Comparison of ENCODE assay signal across 13 cellular contexts in genomic region chr19:17716309-17716929, GRCh38. TPM values are rescaled to one million over a fixed set of nuclear protein-coding genes. Genes with fewer than 3 reads are reported as not detected.
DNase-seq lines count a peak whose midpoint lies in the region; ATAC-seq and TF ChIP-seq lines count a peak whose summit lies in the region.
"Had no signal": no experiment of that assay in that cellular context is flagged by ENCODE, and none has a peak within 500 bp of the region (broad histone marks: within the 10 kb centered on the region; RNA-seq: fewer than 3 reads in every experiment).

No MANE protein-coding gene starts in this region.

- intact Hi-C loops in CD14-positive monocyte (cut with micrococcal nuclease) = loop anchor here in 1 of 2 donors (2.0 to 5.0 kb wide), 2 partner anchors 30 to 61 kb away; no protein-coding TSS in a partner anchor

- no peak overlapping the region for H3K27ac Mint-ChIP-seq in nephron progenitor cell
- H3K27ac Mint-ChIP-seq in CD14-positive monocyte = peak overlapping the region in 3 of 7 donors; percentile 40 to 92 (median 71)

- ATAC-seq in DND-41 (ENCODE audit: insufficient read depth, low read depth) (no peak), GM18868 (IDR thresholded peaks at IDR 0.05; ENCODE audit: unreplicated experiment) (no peak)

- H3K4me3 ChIP-seq in DND-41 (ENCODE audit: low read depth in 1 of 2, low read length in 2 of 2) (no peak overlapping the region), HFF-Myc (replicated peaks; ENCODE audit: low read depth, low read length) (no peak overlapping the region), brain microvascular endothelial cell (ENCODE audit: low read depth, low read length) (no peak overlapping the region)
- H3K4me3 ChIP-seq: SJCRH30 had no signal

- no peak overlapping the region for H2AFZ ChIP-seq in DND-41 (ENCODE audit: low read depth, low read length)

- H3K36me3 ChIP-seq in DND-41 (ENCODE audit: insufficient read depth, low read length) = peaks cover 7% of the 10 kb centered on the region
- H3K36me3 ChIP-seq in brain microvascular endothelial cell (replicated peaks) = no peaks in the 10 kb centered on the region
- H3K36me3 ChIP-seq: SJCRH30 had no signal

- H3K4me3 Mint-ChIP-seq in nephron progenitor cell = no peak overlapping the region
- no peak overlapping the region for H3K4me3 Mint-ChIP-seq in CD14-positive monocyte

- H3K27me3 Mint-ChIP-seq in nephron progenitor cell (ENCODE audit: low read depth, poor library complexity) = peaks cover 11% of the 10 kb centered on the region
- peaks cover 0 to 4% (median 3%) of the 10 kb centered on the region in 3 donors for H3K27me3 Mint-ChIP-seq in CD14-positive monocyte (ENCODE audit: low read depth in 3 of 3)

- H3K79me2 ChIP-seq in DND-41 (ENCODE audit: insufficient read depth, low read length) = peaks cover 26% of the 10 kb centered on the region

- H3K4me1 Mint-ChIP-seq in nephron progenitor cell (peaks cover 28% of the 10 kb centered on the region), CD14-positive monocyte (peaks cover 46% of the 10 kb centered on the region)

- in situ Hi-C loops in brain microvascular endothelial cell (cut with HindIII; ENCODE audit: low pct_ligation_motif_present, low sequenced_read_pairs) = no loop called here

- H3K9me3 ChIP-seq in DND-41 (ENCODE audit: insufficient read depth, low read length, severe bottlenecking) = no peaks in the 10 kb centered on the region
- H3K9me3 ChIP-seq: SJCRH30 had no signal

- DNase-seq in DND-41 (no peak), HFF-Myc (ENCODE audit: extremely low read depth, low read depth) (no peak), brain microvascular endothelial cell (no peak), nephron progenitor cell (no peak), CD14-positive monocyte (ENCODE audit: low spot score) (no peak), NCI-H1048 (lab: John Stamatoyannopoulos, UW) (no peak), SHP77 treated with DMSO at 0.1 percent for 48 hours (lab: John Stamatoyannopoulos, UW) (no peak)
- DNase-seq: CD4-positive, CD25-positive, alpha-beta regulatory T cell; NCI-H774; SJCRH30; stimulated activated naive CD4-positive, alpha-beta T cell treated with Interleukin-2 at 50 U/mL for 16 hours had no signal

- H3K27ac ChIP-seq in DND-41 (ENCODE audit: low read length) = no peak overlapping the region
- H3K27ac ChIP-seq in brain microvascular endothelial cell = no peak overlapping the region
- H3K27ac ChIP-seq: epithelial cell of prostate, SJCRH30 had no signal

- H4K20me1 ChIP-seq in DND-41 (ENCODE audit: insufficient read depth, low read length) = peaks cover 18% of the 10 kb centered on the region

- H3K27me3 ChIP-seq in DND-41 (ENCODE audit: insufficient read depth, low read length, poor library complexity) = no peaks in the 10 kb centered on the region
- no peaks in the 10 kb centered on the region for H3K27me3 ChIP-seq in brain microvascular endothelial cell (replicated peaks)

- TF ChIP-seq CTCF in DND-41 (IDR thresholded peaks at IDR 0.05; ENCODE audit: borderline replicate concordance, extremely low read depth, low read length, poor library complexity, severe bottlenecking) = peak; percentile 18
- TF ChIP-seq CTCF in HFF-Myc (IDR thresholded peaks at IDR 0.05; ENCODE audit: low read depth, low read length, missing control alignments) = peak; percentile 31
- TF ChIP-seq CTCF in brain microvascular endothelial cell (IDR thresholded peaks at IDR 0.05; ENCODE audit: low read depth, low read length, missing control alignments) = peak; percentile 36
- peak; percentile 11 for TF ChIP-seq CTCF in nephron progenitor cell (IDR thresholded peaks at IDR 0.05)
- no peak for TF ChIP-seq CTCF in CD14-positive monocyte (IDR thresholded peaks at IDR 0.05)

- H3K9ac ChIP-seq in DND-41 (ENCODE audit: low read depth, low read length) = no peak overlapping the region

- H3K4me2 ChIP-seq in DND-41 (ENCODE audit: insufficient read depth, low read length) = no peak overlapping the region

- H3K36me3 Mint-ChIP-seq in nephron progenitor cell (ENCODE audit: low read depth) = peaks cover 4% of the 10 kb centered on the region
- peaks cover 0 to 5% of the 10 kb centered on the region in 2 donors for H3K36me3 Mint-ChIP-seq in CD14-positive monocyte

- H3K4me1 ChIP-seq in DND-41 (ENCODE audit: insufficient read depth, low read length) = peaks cover 28% of the 10 kb centered on the region

- H3K9me3 Mint-ChIP-seq in nephron progenitor cell (no peaks in the 10 kb centered on the region), CD14-positive monocyte (peaks cover 0 to 1% (median 0%) of the 10 kb centered on the region in 7 donors)
- H3K9me3 Mint-ChIP-seq: CD4-positive, CD25-positive, alpha-beta regulatory T cell had no signal

RNA-seq across cellular contexts. Expression of gene MAP1S, which starts 2.9 kb away (rescaled TPM):
- 10 to 100 TPM; 27.5 to 28.3 TPM for polyA plus RNA-seq in CD14-positive monocyte

RNA-seq across cellular contexts. Expression of gene UNC13A, which starts 28.3 kb away (rescaled TPM):
- not detected for polyA plus RNA-seq in CD14-positive monocyte
- polyA plus RNA-seq: CD4-positive, CD25-positive, alpha-beta regulatory T cell had no signal

RNA-seq across cellular contexts. Expression of gene FCHO1, which starts 34.9 kb away (rescaled TPM):
- 10 to 100 TPM; 11.4 to 13.4 TPM for polyA plus RNA-seq in CD14-positive monocyte
